In genomic region chr1:209601809-209602657, GRCh38 we compare ENCODE assay signal across 9 cellular contexts. TPM values are rescaled to one million over a fixed set of nuclear protein-coding genes. Genes with fewer than 3 reads are reported as not detected.
DNase-seq lines count a peak whose midpoint lies in the region; ATAC-seq, FAIRE-seq and TF ChIP-seq lines count a peak whose summit lies in the region.
"Had no signal": no experiment of that assay in that cellular context is flagged by ENCODE, and none has a peak within 500 bp of the region (broad histone marks: within the 10 kb centered on the region; RNA-seq: fewer than 3 reads in every experiment).

No MANE protein-coding gene starts in this region.

- H3K4me1 Mint-ChIP-seq in T-helper 17 cell (peaks cover 4% of the 10 kb centered on the region), type B pancreatic cell (ENCODE audit: unreplicated experiment) (no peaks in the 10 kb centered on the region)

- H3K9me3 ChIP-seq in T-helper 17 cell (ENCODE audit: control insufficient read depth, low read length, poor library complexity, severe bottlenecking) = no peaks in the 10 kb centered on the region

- H3K27ac Mint-ChIP-seq in T-helper 17 cell = no peak overlapping the region
- no peak overlapping the region for H3K27ac Mint-ChIP-seq in type B pancreatic cell

- TF ChIP-seq POLR2A in GM12892 (IDR thresholded peaks at IDR 0.05; ENCODE audit: low read depth, low read length) = no peak

- FAIRE-seq in GM12892 (lab: Jason Lieb, UNC) = peak; percentile 78
- FAIRE-seq: frontal cortex had no signal

- H3K27me3 Mint-ChIP-seq in T-helper 17 cell (peaks cover 35% of the 10 kb centered on the region), type B pancreatic cell (peaks cover 9% of the 10 kb centered on the region)

- H3K4me3 ChIP-seq in AG10803 (ENCODE audit: low read length) = no peak overlapping the region

- TF ChIP-seq CTCF in AG10803 (conservative IDR thresholded peaks at IDR 0.05; ENCODE audit: low read length) = peak; percentile 77
- TF ChIP-seq CTCF in type B pancreatic cell (conservative IDR thresholded peaks at IDR 0.05) = peak; percentile 73

- DNase-seq in AG10803 (ENCODE audit: low read depth) = peak; percentile 48
- no peak for DNase-seq in GM12892 (ENCODE audit: insufficient read length)
- peak; percentile 57 to 60 for DNase-seq in Kasumi-1 (lab: John Stamatoyannopoulos, UW)
- DNase-seq in T-helper 17 cell = peak in 1 of 3 donors; percentile 10
- DNase-seq in dermis microvascular lymphatic vessel endothelial cell (ENCODE audit: low read depth in 2 of 2) = peak; percentile 6 to 53
- DNase-seq in medulla oblongata (ENCODE audit: extremely low spot score) = peak; percentile 78
- no peak for DNase-seq in type B pancreatic cell (ENCODE audit: extremely low spot score, unreplicated experiment)

- H3K36me3 Mint-ChIP-seq in T-helper 17 cell (ENCODE audit: low read depth) (no peaks in the 10 kb centered on the region), type B pancreatic cell (no peaks in the 10 kb centered on the region)

- ATAC-seq in T-helper 17 cell (peak; percentile 85), GM18861 (IDR thresholded peaks at IDR 0.05; ENCODE audit: unreplicated experiment) (no peak)

- no peaks in the 10 kb centered on the region for H3K9me3 Mint-ChIP-seq in type B pancreatic cell

- H3K4me3 Mint-ChIP-seq in T-helper 17 cell (no peak overlapping the region), type B pancreatic cell (no peak overlapping the region)

RNA-seq across cellular contexts. Expression of gene CAMK1G, which starts 18.5 kb away (rescaled TPM):
- 0.42 TPM for polyA plus RNA-seq in GM12892 (2012; ENCODE audit: missing spikeins)
- total RNA-seq in T-helper 17 cell (not detected), dermis microvascular lymphatic vessel endothelial cell (not detected in 2 replicates), type B pancreatic cell (ENCODE audit: low replicate concordance) (2.0 and 9.4 TPM in 2 replicates)

RNA-seq across cellular contexts. Expression of gene LAMB3, which starts 50.2 kb away (rescaled TPM):
- polyA plus RNA-seq in GM12892 (2012; ENCODE audit: missing spikeins) = 0.59 TPM
- total RNA-seq in T-helper 17 cell (1 to 10 TPM in 1 of 2 donors, under 1 TPM in 1; 0.37 to 1.1 TPM), dermis microvascular lymphatic vessel endothelial cell (1.3 and 3.0 TPM in 2 replicates), type B pancreatic cell (ENCODE audit: low replicate concordance) (17.0 and 47.3 TPM in 2 replicates)

Comparison
In these comparisons a context has a peak if more than half of its experiments do, and no peak if none do; other contexts are left out.
1. DNase-seq: peak in AG10803 (single experiment), Kasumi-1 (2 of 2), dermis microvascular lymphatic vessel endothelial cell (2 of 2) and medulla oblongata (single experiment); none in GM12892 (single experiment) and type B pancreatic cell (single experiment).